ENCODE assay signal across 8 cellular contexts in the genomic region with DNA sequence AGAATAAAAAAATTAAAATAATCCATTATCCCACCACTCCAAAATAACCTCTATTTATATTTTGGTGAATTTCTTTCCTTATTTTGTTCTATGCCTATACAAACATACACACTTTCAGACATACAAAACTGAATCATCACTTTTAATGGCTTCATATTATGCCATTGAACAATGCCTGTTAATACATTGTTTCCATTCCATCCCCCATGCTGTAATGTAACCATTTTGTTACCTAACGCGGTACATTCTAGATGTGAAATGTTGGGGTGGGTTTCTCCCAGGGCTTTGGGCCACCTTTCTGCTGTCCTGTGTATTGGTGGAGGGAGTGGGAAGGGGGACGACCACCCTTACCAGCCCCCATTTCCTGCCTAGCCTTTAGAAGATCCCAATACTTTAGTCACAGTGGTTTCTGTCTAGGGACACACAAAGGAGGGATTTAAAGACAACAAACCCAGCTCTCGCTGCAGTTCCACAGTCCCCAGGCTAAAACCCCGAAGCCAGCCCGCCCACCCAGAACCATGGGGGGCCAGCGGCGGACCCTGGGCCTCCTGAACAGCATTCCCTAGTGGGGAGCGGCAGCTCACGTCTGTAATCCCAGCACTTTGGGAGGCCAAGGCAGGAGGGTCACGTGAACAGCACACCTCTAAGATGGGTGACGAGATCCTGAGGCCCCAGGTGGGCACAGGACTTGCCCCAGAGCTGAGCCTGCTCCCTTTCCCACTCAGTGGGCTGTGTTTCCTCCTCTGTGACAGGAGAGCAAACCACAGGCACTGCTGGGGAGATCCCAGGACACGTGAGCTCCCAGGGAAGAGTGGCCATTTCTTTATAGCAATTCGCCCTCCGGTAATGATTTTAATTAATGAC. TPM values are rescaled to one million over a fixed set of nuclear protein-coding genes. Genes with fewer than 3 reads are reported as not detected.
DNase-seq lines count a peak whose midpoint lies in the region; ATAC-seq and TF ChIP-seq lines count a peak whose summit lies in the region.

No MANE protein-coding gene starts in this region.

- H3K27me3 Mint-ChIP-seq in Calu3 (ENCODE audit: unreplicated experiment) (no peaks in the 10 kb centered on the region), endodermal cell (ENCODE audit: insufficient read depth) (no peaks in the 10 kb centered on the region)

- TF ChIP-seq CTCF in Calu3 (IDR thresholded peaks at IDR 0.05; ENCODE audit: unreplicated experiment) (no peak), RWPE2 (IDR thresholded peaks at IDR 0.05; ENCODE audit: poor library complexity, severe bottlenecking) (no peak), endodermal cell (conservative IDR thresholded peaks at IDR 0.05) (no peak), prostate gland (IDR thresholded peaks at IDR 0.05) (no peak)

- H3K9me3 Mint-ChIP-seq in Calu3 (ENCODE audit: low read depth, unreplicated experiment) = no peaks in the 10 kb centered on the region
- H3K9me3 Mint-ChIP-seq in endodermal cell = no peaks in the 10 kb centered on the region

- H3K9ac ChIP-seq in endodermal cell (ENCODE audit: extremely low read depth, low read length, poor library complexity, severe bottlenecking) = no peak overlapping the region

- H3K36me3 ChIP-seq in RWPE2 (ENCODE audit: low read depth) (peaks cover 66% of the 10 kb centered on the region), endodermal cell (ENCODE audit: control insufficient read depth, insufficient read depth, low read length) (no peaks in the 10 kb centered on the region), prostate gland (no peaks in the 10 kb centered on the region)

- no peak for DNase-seq in Calu3
- no peak for DNase-seq in RWPE2 (ENCODE audit: low spot score)
- DNase-seq in endodermal cell = no peak
- DNase-seq in prostate gland (ENCODE audit: low spot score) = no peak
- DNase-seq in D341Med (ENCODE audit: low spot score) = no peak
- DNase-seq in RPMI8226 = no peak

- WGBS in endodermal cell (ENCODE audit: insufficient coverage in 1 of 2, insufficient read length in 1 of 2), 2 experiments = 57 to 79% methylated on average over 10 to 14 of the region's 15 CpGs
- 58% methylated on average over 15 of the region's 15 CpGs for WGBS in prostate gland

- intact Hi-C loops in Calu3 (cut with micrococcal nuclease; ENCODE audit: unreplicated experiment) (no loop called here), prostate gland (cut with DNase I) (no loop called here)

- H3K4me3 ChIP-seq in RWPE2 (ENCODE audit: severe bottlenecking) (no peak overlapping the region), endodermal cell (ENCODE audit: low read length) (no peak overlapping the region), prostate gland (no peak overlapping the region)

- H3K4me1 Mint-ChIP-seq in Calu3 (ENCODE audit: low read depth, unreplicated experiment) = peaks cover 46% of the 10 kb centered on the region
- peaks cover 4% of the 10 kb centered on the region for H3K4me1 Mint-ChIP-seq in endodermal cell

- CTCF ChIA-PET in Calu3 (lab: Charles Lee) = interaction anchor here (1.9 kb wide), 1 partner anchor 10 kb away, joined by 8 read pairs; no protein-coding TSS in a partner anchor

- H3K27ac Mint-ChIP-seq in Calu3 (ENCODE audit: unreplicated experiment) (no peak overlapping the region), endodermal cell (peak overlapping the region; percentile 68)

- TF ChIP-seq POLR2A in prostate gland (IDR thresholded peaks at IDR 0.05) = no peak

- no peaks in the 10 kb centered on the region for H3K27me3 ChIP-seq in RWPE2 (ENCODE audit: insufficient read depth, poor library complexity, severe bottlenecking)
- no peaks in the 10 kb centered on the region for H3K27me3 ChIP-seq in endodermal cell (ENCODE audit: control insufficient read depth, insufficient read depth, low read length, poor library complexity, severe bottlenecking)
- H3K27me3 ChIP-seq in prostate gland (replicated peaks; ENCODE audit: insufficient read depth) = no peaks in the 10 kb centered on the region

- H3K4me1 ChIP-seq in RWPE2 (ENCODE audit: insufficient read depth, poor library complexity, severe bottlenecking) (peaks cover 52% of the 10 kb centered on the region), endodermal cell (ENCODE audit: control insufficient read depth, insufficient read depth, low read length) (peaks cover 15% of the 10 kb centered on the region), prostate gland (replicated peaks) (peaks cover 41% of the 10 kb centered on the region)

- H3K27ac ChIP-seq in RWPE2 (ENCODE audit: poor library complexity, severe bottlenecking) (peak overlapping the region; percentile 98), endodermal cell (ENCODE audit: low read depth, low read length) (peak overlapping the region; percentile 68), prostate gland (peak overlapping the region; percentile 67 to 69)

- no peaks in the 10 kb centered on the region for H3K9me3 ChIP-seq in RWPE2 (ENCODE audit: severe bottlenecking)
- H3K9me3 ChIP-seq in endodermal cell (ENCODE audit: control insufficient read depth, low read length) = no peaks in the 10 kb centered on the region
- no peaks in the 10 kb centered on the region for H3K9me3 ChIP-seq in prostate gland

- ATAC-seq in RWPE2 (ENCODE audit: low read depth) (no peak), GM18907 (IDR thresholded peaks at IDR 0.05; ENCODE audit: unreplicated experiment) (no peak), HG02798 (IDR thresholded peaks at IDR 0.05; ENCODE audit: poor library complexity, unreplicated experiment) (no peak)

- H3K36me3 Mint-ChIP-seq in Calu3 (ENCODE audit: insufficient read depth, unreplicated experiment) (peaks cover 37% of the 10 kb centered on the region), endodermal cell (ENCODE audit: low read depth) (no peaks in the 10 kb centered on the region)

- no TSS peak for BruUV-seq in Calu3 (replicated peaks; lab: Mats Ljungman, UMichigan)

- H3K4me3 Mint-ChIP-seq in Calu3 (ENCODE audit: low read depth, unreplicated experiment) (peak overlapping the region; percentile 50), endodermal cell (no peak overlapping the region)

RNA-seq across cellular contexts. Expression of gene STXBP1, which starts 56.9 kb away (rescaled TPM):
- total RNA-seq in Calu3 (2022) (5.9 and 7.5 TPM in 2 replicates), endodermal cell (10 to 100 TPM; 27.8 to 46.8 TPM), prostate gland (10 to 100 TPM; 32.2 to 47.6 TPM)
- 36.9 TPM for polyA plus RNA-seq in endodermal cell (2013, experiment 1 of 2)
- polyA plus RNA-seq in endodermal cell (2013, experiment 2 of 2) = 33.8 TPM
